Comparison of ENCODE assay signal across 1 cellular context in the genomic region with DNA sequence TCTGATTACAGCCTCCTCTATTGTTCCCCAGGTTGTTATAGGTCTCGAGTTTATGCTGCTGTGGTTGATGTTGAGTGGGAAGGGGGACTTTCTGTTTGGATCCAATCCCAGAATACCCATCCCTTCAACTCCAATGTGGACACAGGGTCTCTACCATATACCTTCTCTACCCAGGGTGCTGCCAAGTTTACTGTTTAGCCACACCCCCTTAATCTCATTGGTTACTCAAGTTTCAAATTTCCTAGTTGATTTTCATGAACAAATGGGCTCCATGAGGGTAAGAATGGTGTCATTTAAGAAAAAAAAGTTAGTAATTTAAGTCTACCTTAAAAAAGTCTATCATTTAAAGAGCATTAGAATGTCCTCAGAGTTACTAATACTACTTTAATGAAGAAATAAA.
TF ChIP-seq lines count a peak whose summit lies in the region.

No MANE protein-coding gene starts in this region.

TF ChIP-seq in GM23338, 12 proteins besides CTCF, POLR2A, EP300 and RAD21 (continued from another document):
- TF ChIP-seq, protein P1, sequence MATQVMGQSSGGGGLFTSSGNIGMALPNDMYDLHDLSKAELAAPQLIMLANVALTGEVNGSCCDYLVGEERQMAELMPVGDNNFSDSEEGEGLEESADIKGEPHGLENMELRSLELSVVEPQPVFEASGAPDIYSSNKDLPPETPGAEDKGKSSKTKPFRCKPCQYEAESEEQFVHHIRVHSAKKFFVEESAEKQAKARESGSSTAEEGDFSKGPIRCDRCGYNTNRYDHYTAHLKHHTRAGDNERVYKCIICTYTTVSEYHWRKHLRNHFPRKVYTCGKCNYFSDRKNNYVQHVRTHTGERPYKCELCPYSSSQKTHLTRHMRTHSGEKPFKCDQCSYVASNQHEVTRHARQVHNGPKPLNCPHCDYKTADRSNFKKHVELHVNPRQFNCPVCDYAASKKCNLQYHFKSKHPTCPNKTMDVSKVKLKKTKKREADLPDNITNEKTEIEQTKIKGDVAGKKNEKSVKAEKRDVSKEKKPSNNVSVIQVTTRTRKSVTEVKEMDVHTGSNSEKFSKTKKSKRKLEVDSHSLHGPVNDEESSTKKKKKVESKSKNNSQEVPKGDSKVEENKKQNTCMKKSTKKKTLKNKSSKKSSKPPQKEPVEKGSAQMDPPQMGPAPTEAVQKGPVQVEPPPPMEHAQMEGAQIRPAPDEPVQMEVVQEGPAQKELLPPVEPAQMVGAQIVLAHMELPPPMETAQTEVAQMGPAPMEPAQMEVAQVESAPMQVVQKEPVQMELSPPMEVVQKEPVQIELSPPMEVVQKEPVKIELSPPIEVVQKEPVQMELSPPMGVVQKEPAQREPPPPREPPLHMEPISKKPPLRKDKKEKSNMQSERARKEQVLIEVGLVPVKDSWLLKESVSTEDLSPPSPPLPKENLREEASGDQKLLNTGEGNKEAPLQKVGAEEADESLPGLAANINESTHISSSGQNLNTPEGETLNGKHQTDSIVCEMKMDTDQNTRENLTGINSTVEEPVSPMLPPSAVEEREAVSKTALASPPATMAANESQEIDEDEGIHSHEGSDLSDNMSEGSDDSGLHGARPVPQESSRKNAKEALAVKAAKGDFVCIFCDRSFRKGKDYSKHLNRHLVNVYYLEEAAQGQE (IDR thresholded peaks at IDR 0.05; ENCODE audit: unreplicated experiment): no peak
- TF ChIP-seq JUNB (IDR thresholded peaks at IDR 0.05; ENCODE audit: unreplicated experiment) (no peak), ZNF331 (CRISPR knock-in tag; IDR thresholded peaks at IDR 0.05; ENCODE audit: low read depth) (no peak), ZNF114 (CRISPR knock-in tag; IDR thresholded peaks at IDR 0.05) (no peak), POLR2AphosphoS5 (IDR thresholded peaks at IDR 0.05; ENCODE audit: low read depth) (no peak), EZH2 (IDR thresholded peaks at IDR 0.05; ENCODE audit: low read depth, unreplicated experiment) (no peak), STAT1 (IDR thresholded peaks at IDR 0.05; ENCODE audit: unreplicated experiment) (no peak), NANOG (IDR thresholded peaks at IDR 0.05; ENCODE audit: borderline replicate concordance) (no peak), EZH2phosphoT487 (IDR thresholded peaks at IDR 0.05; ENCODE audit: unreplicated experiment) (no peak)
- TF ChIP-seq, protein P2, sequence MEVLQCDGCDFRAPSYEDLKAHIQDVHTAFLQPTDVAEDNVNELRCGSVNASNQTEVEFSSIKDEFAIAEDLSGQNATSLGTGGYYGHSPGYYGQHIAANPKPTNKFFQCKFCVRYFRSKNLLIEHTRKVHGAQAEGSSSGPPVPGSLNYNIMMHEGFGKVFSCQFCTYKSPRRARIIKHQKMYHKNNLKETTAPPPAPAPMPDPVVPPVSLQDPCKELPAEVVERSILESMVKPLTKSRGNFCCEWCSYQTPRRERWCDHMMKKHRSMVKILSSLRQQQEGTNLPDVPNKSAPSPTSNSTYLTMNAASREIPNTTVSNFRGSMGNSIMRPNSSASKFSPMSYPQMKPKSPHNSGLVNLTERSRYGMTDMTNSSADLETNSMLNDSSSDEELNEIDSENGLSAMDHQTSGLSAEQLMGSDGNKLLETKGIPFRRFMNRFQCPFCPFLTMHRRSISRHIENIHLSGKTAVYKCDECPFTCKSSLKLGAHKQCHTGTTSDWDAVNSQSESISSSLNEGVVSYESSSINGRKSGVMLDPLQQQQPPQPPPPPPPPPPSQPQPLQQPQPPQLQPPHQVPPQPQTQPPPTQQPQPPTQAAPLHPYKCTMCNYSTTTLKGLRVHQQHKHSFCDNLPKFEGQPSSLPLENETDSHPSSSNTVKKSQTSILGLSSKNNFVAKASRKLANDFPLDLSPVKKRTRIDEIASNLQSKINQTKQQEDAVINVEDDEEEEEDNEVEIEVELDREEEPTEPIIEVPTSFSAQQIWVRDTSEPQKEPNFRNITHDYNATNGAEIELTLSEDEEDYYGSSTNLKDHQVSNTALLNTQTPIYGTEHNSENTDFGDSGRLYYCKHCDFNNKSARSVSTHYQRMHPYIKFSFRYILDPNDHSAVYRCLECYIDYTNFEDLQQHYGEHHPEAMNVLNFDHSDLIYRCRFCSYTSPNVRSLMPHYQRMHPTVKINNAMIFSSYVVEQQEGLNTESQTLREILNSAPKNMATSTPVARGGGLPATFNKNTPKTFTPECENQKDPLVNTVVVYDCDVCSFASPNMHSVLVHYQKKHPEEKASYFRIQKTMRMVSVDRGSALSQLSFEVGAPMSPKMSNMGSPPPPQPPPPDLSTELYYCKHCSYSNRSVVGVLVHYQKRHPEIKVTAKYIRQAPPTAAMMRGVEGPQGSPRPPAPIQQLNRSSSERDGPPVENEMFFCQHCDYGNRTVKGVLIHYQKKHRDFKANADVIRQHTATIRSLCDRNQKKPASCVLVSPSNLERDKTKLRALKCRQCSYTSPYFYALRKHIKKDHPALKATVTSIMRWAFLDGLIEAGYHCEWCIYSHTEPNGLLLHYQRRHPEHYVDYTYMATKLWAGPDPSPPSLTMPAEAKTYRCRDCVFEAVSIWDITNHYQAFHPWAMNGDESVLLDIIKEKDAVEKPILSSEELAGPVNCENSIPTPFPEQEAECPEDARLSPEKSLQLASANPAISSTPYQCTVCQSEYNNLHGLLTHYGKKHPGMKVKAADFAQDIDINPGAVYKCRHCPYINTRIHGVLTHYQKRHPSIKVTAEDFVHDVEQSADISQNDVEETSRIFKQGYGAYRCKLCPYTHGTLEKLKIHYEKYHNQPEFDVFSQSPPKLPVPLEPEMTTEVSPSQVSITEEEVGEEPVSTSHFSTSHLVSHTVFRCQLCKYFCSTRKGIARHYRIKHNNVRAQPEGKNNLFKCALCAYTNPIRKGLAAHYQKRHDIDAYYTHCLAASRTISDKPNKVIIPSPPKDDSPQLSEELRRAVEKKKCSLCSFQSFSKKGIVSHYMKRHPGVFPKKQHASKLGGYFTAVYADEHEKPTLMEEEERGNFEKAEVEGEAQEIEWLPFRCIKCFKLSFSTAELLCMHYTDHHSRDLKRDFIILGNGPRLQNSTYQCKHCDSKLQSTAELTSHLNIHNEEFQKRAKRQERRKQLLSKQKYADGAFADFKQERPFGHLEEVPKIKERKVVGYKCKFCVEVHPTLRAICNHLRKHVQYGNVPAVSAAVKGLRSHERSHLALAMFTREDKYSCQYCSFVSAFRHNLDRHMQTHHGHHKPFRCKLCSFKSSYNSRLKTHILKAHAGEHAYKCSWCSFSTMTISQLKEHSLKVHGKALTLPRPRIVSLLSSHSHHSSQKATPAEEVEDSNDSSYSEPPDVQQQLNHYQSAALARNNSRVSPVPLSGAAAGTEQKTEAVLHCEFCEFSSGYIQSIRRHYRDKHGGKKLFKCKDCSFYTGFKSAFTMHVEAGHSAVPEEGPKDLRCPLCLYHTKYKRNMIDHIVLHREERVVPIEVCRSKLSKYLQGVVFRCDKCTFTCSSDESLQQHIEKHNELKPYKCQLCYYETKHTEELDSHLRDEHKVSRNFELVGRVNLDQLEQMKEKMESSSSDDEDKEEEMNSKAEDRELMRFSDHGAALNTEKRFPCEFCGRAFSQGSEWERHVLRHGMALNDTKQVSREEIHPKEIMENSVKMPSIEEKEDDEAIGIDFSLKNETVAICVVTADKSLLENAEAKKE (CRISPR knock-in tag; IDR thresholded peaks at IDR 0.05): no peak
